ENCODE assay signal across 17 cellular contexts in the genomic region with DNA sequence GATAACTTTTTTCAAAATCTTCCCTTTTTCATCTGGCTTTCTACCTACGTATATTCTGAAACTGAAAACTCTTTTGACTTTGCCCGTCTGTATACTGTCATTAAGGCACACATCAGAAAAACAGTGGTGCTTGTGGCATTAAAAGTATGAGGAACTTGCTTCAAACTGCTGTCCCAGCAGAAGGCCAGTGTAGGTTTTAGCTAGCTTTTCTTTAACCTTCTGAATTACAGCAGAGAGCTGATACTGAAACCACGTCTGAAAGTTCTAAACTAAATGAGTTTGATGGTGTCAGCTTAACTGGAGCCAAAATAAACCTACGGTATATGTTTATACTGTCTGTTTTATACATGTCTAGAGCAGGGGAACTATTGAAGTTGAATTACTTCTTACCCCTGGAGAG.
A peak's percentile ranks its signal among the peaks of the same experiment; 100 is the strongest.
DNase-seq lines count a peak whose midpoint lies in the region; ATAC-seq and TF ChIP-seq lines count a peak whose summit lies in the region.
"Had no signal": no experiment of that assay in that cellular context is flagged by ENCODE, and none has a peak within 500 bp of the region (broad histone marks: within the 10 kb centered on the region; RNA-seq: fewer than 3 reads in every experiment).

No MANE protein-coding gene starts in this region.

- H3K9ac ChIP-seq in IMR-90 (ENCODE audit: low read depth, low read length), result no peak overlapping the region

- H3K4me1 ChIP-seq in IMR-90 (ENCODE audit: control insufficient read depth, insufficient read depth, low read length), result no peaks in the 10 kb centered on the region
- no peaks in the 10 kb centered on the region for H3K4me1 ChIP-seq in osteoblast (ENCODE audit: insufficient read depth, low read length)

- H3K36me3 ChIP-seq in IMR-90 (ENCODE audit: control insufficient read depth, insufficient read depth, low read length) (no peaks in the 10 kb centered on the region), osteoblast (ENCODE audit: insufficient read depth, low read length) (no peaks in the 10 kb centered on the region)

- POLR2A ChIA-PET in IMR-90 (lab: Charles Lee; ENCODE audit: unreplicated experiment), result interaction anchor here (0.5 kb wide), 1 partner anchor 279 kb away, joined by 3 read pairs; no protein-coding TSS in a partner anchor

- H2BK5ac ChIP-seq in IMR-90 (ENCODE audit: low read depth, low read length, poor library complexity, severe bottlenecking), result no peak overlapping the region

- peak overlapping the region in 1 of 2 experiments; percentile 3; a peak in 1 of 4 replicates for H4K8ac ChIP-seq in IMR-90 (ENCODE audit: low read depth in 2 of 2, low read length in 2 of 2)

- no peak overlapping the region for H2BK15ac ChIP-seq in IMR-90 (ENCODE audit: low read depth, low read length)

- H3K23ac ChIP-seq in IMR-90 (ENCODE audit: low read depth, low read length), result no peak overlapping the region

- no peak overlapping the region for H3K27ac ChIP-seq in IMR-90 (ENCODE audit: insufficient read depth, low read length)
- H3K27ac ChIP-seq in osteoblast (ENCODE audit: low read depth, low read length), result no peak overlapping the region

- DNase-seq in IMR-90, result peak; percentile 19
- peak; percentile 20 for DNase-seq in astrocyte of the spinal cord (ENCODE audit: low read depth, low spot score)
- no peak for DNase-seq in osteoblast (ENCODE audit: insufficient read length, low spot score, missing footprints)
- no peak for DNase-seq in T-helper 9 cell
- no peak for DNase-seq in cerebellar nuclear complex (lab: John Stamatoyannopoulos, UW)
- DNase-seq in activated naive CD4-positive, alpha-beta T cell treated with anti-CD3 and anti-CD28 coated beads for 36 hours, result no peak
- DNase-seq in Kasumi-1 (lab: John Stamatoyannopoulos, UW), result no peak
- DNase-seq: activated CD4-positive, alpha-beta T cell treated with anti-CD3 and anti-CD28 coated beads, Interleukin-2, amount 50 U/mL, for 4 hours; activated effector memory CD4-positive, alpha-beta T cell treated with Interleukin-2 at 50 U/mL for 16 hours; effector memory CD4-positive, alpha-beta T cell; islet precursor cell; NCI-H1694; NCI-H524 treated with DMSO at 0.1 percent for 48 hours; stimulated activated naive CD8-positive, alpha-beta T cell treated with anti-CD3 and anti-CD28 coated beads, Interleukin-15, Interleukin-2, amounts not matched to agents 100 U/mL and 50 U/mL, for 24 hours had no signal

- H3K56ac ChIP-seq in IMR-90 (ENCODE audit: extremely low read depth, insufficient read depth, low read length), result no peak overlapping the region

- TF ChIP-seq POLR2A in IMR-90 (IDR thresholded peaks at IDR 0.05; ENCODE audit: low read depth, low read length), result no peak

- H3K9me1 ChIP-seq in IMR-90 (ENCODE audit: insufficient read depth, low read length), result no peaks in the 10 kb centered on the region

- H3K4me3 ChIP-seq in IMR-90 (ENCODE audit: insufficient read depth, low read depth, low read length) (no peak overlapping the region; the same call in 1 of the 2 replicates), astrocyte of the spinal cord (ENCODE audit: low read depth, low read length) (no peak overlapping the region), osteoblast (ENCODE audit: insufficient read depth, low read length) (peak overlapping the region; percentile 9)

- BruUV-seq in IMR-90 (replicated peaks; lab: Mats Ljungman, UMichigan), result no TSS peak

- H3K9me3 Mint-ChIP-seq in activated naive CD4-positive, alpha-beta T cell treated with anti-CD3 and anti-CD28 coated beads for 36 hours, result no peaks in the 10 kb centered on the region
- H3K9me3 Mint-ChIP-seq: CD14-positive monocyte had no signal

- peak; percentile 44 for ATAC-seq in GM19324 (IDR thresholded peaks at IDR 0.05; ENCODE audit: low FRiP score, unreplicated experiment)
- ATAC-seq in IMR-90 (ENCODE audit: low read depth), result peak; percentile 61; the same call in 1 of the 2 replicates
- ATAC-seq: Right ventricle myocardium inferior; stimulated activated naive CD8-positive, alpha-beta T cell treated with anti-CD3 and anti-CD28 coated beads, Interleukin-15, Interleukin-2, amounts not matched to agents 100 U/mL and 50 U/mL, for 24 hours had no signal

- no CpG with 5 or more reads among the region's 4 CpGs for WGBS in IMR-90 (ENCODE audit: extremely low coverage in 2 of 2, insufficient read length in 1 of 2), 2 experiments

- no peak overlapping the region for H4K5ac ChIP-seq in IMR-90 (ENCODE audit: low read depth, low read length)

- TF ChIP-seq CTCF in IMR-90 (conservative IDR thresholded peaks at IDR 0.05; ENCODE audit: low read depth, low read length) (no peak), astrocyte of the spinal cord (IDR thresholded peaks at IDR 0.05; ENCODE audit: low read depth, low read length) (no peak), osteoblast (IDR thresholded peaks at IDR 0.05; ENCODE audit: extremely low read depth, low read depth, low read length) (no peak)

- no peaks in the 10 kb centered on the region for H3K36me3 Mint-ChIP-seq in activated naive CD4-positive, alpha-beta T cell treated with anti-CD3 and anti-CD28 coated beads for 36 hours (ENCODE audit: low read depth)
- H3K36me3 Mint-ChIP-seq: CD14-positive monocyte had no signal

- no peak overlapping the region for H3K14ac ChIP-seq in IMR-90 (replicated peaks; ENCODE audit: low read depth, low read length)

- CTCF ChIA-PET in IMR-90 (lab: Yijun Ruan, JAX), result interaction anchor here (1.4 kb wide), 1 partner anchor 9 kb away, joined by 3 read pairs; no protein-coding TSS in a partner anchor
- CTCF ChIA-PET in activated naive CD4-positive, alpha-beta T cell treated with anti-CD3 and anti-CD28 coated beads for 36 hours (lab: Charles Lee), result no interaction called here

- no peaks in the 10 kb centered on the region for H3K4me1 Mint-ChIP-seq in activated naive CD4-positive, alpha-beta T cell treated with anti-CD3 and anti-CD28 coated beads for 36 hours (ENCODE audit: low read depth)
- H3K4me1 Mint-ChIP-seq: CD14-positive monocyte had no signal

- in situ Hi-C loops in IMR-90 (cut with MboI; ENCODE audit: low sequenced_read_pairs) (no loop called here), astrocyte of the spinal cord (cut with HindIII; ENCODE audit: low sequenced_read_pairs) (no loop called here)

- peak overlapping the region; percentile 50 for H2AFZ ChIP-seq in IMR-90 (replicated peaks; ENCODE audit: low read length, poor library complexity)
- H2AFZ ChIP-seq in osteoblast (ENCODE audit: low read length), result peak overlapping the region; percentile 43

- H4K91ac ChIP-seq in IMR-90 (ENCODE audit: insufficient read depth, low read depth, low read length), result no peak overlapping the region

- H3K79me1 ChIP-seq in IMR-90 (ENCODE audit: low read depth in 1 of 2, low read length in 2 of 2), result no peaks in the 10 kb centered on the region

- no peak overlapping the region for H3K27ac Mint-ChIP-seq in activated naive CD4-positive, alpha-beta T cell treated with anti-CD3 and anti-CD28 coated beads for 36 hours
- H3K27ac Mint-ChIP-seq: CD14-positive monocyte had no signal

- H3K4ac ChIP-seq in IMR-90 (ENCODE audit: low read depth, low read length), result no peak overlapping the region

- TF ChIP-seq RAD21 in IMR-90 (IDR thresholded peaks at IDR 0.05; ENCODE audit: low read length), result no peak

- H2BK120ac ChIP-seq in IMR-90 (ENCODE audit: low read depth, low read length), result no peak overlapping the region

- no peak overlapping the region for H3K4me3 Mint-ChIP-seq in activated naive CD4-positive, alpha-beta T cell treated with anti-CD3 and anti-CD28 coated beads for 36 hours
- H3K4me3 Mint-ChIP-seq: CD14-positive monocyte had no signal

- H2AK9ac ChIP-seq in IMR-90 (replicated peaks; ENCODE audit: low read depth, low read length, poor library complexity), result no peak overlapping the region

- no peaks in the 10 kb centered on the region for H3K27me3 Mint-ChIP-seq in activated naive CD4-positive, alpha-beta T cell treated with anti-CD3 and anti-CD28 coated beads for 36 hours (ENCODE audit: low read depth)

- H3K4me2 ChIP-seq in IMR-90 (ENCODE audit: low read depth, low read length) (peak overlapping the region; percentile 43; the same call in 1 of the 2 replicates), osteoblast (ENCODE audit: insufficient read depth, low read length) (peak overlapping the region; percentile 65)

- dilution Hi-C loops in IMR-90 (cut with HindIII; ENCODE audit: low sequenced_read_pairs, unreplicated experiment), result no loop called here

- no peaks in the 10 kb centered on the region for H3K27me3 ChIP-seq in IMR-90 (ENCODE audit: control insufficient read depth, insufficient read depth, low read length)
- no peaks in the 10 kb centered on the region for H3K27me3 ChIP-seq in osteoblast (ENCODE audit: insufficient read depth, low read length)

- H3K9me3 ChIP-seq in IMR-90 (ENCODE audit: control insufficient read depth, insufficient read depth, low read length) (no peaks in the 10 kb centered on the region), osteoblast (ENCODE audit: low read depth, low read length) (no peaks in the 10 kb centered on the region)

- H4K20me1 ChIP-seq in IMR-90 (ENCODE audit: insufficient read depth, low read length), result no peaks in the 10 kb centered on the region
- H4K20me1 ChIP-seq in osteoblast (ENCODE audit: insufficient read depth, low read length), result no peaks in the 10 kb centered on the region

- H2AK5ac ChIP-seq in IMR-90 (ENCODE audit: low read depth, low read length), result no peak overlapping the region

- H2BK20ac ChIP-seq in IMR-90 (ENCODE audit: low read depth, low read length), result no peak overlapping the region

- no peaks in the 10 kb centered on the region for H3K79me2 ChIP-seq in osteoblast (ENCODE audit: insufficient read depth, low read length)

- no peak overlapping the region for H3K18ac ChIP-seq in IMR-90 (ENCODE audit: low read depth, low read length)

- intact Hi-C loops in IMR-90 (cut with micrococcal nuclease), result loop anchor here (5.0 kb wide), 2 partner anchors 630 to 880 kb away; no protein-coding TSS in a partner anchor
- intact Hi-C loops in activated naive CD4-positive, alpha-beta T cell treated with anti-CD3 and anti-CD28 coated beads for 36 hours (cut with micrococcal nuclease), result no loop called here

TF ChIP-seq in IMR-90, 13 proteins besides CTCF, POLR2A, EP300 and RAD21 (continues in another document):
- TF ChIP-seq, protein P1, sequence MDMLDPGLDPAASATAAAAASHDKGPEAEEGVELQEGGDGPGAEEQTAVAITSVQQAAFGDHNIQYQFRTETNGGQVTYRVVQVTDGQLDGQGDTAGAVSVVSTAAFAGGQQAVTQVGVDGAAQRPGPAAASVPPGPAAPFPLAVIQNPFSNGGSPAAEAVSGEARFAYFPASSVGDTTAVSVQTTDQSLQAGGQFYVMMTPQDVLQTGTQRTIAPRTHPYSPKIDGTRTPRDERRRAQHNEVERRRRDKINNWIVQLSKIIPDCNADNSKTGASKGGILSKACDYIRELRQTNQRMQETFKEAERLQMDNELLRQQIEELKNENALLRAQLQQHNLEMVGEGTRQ (IDR thresholded peaks at IDR 0.05; ENCODE audit: low read depth, low read length), result no peak
- TF ChIP-seq RFX5 (IDR thresholded peaks at IDR 0.05; ENCODE audit: low read depth, low read length), result no peak
- no peak for TF ChIP-seq NFE2L2 (IDR thresholded peaks at IDR 0.05; ENCODE audit: low read depth, low read length)
- no peak for TF ChIP-seq SMC3 (IDR thresholded peaks at IDR 0.05; ENCODE audit: low read depth, low read length)
- no peak for TF ChIP-seq MAFK (IDR thresholded peaks at IDR 0.05; ENCODE audit: low read depth, low read length)
- TF ChIP-seq MAZ (IDR thresholded peaks at IDR 0.05; ENCODE audit: borderline replicate concordance, low read depth, low read length), result no peak
- no peak for TF ChIP-seq CHD1 (IDR thresholded peaks at IDR 0.05; ENCODE audit: low read depth, low read length)

Comparison
In these comparisons a context has a peak if more than half of its experiments do, and no peak if none do; other contexts are left out.
1. DNase-seq: peak in IMR-90 (single experiment) and astrocyte of the spinal cord (single experiment); none in osteoblast (single experiment), T-helper 9 cell (single experiment), cerebellar nuclear complex (0 of 2), activated naive CD4-positive, alpha-beta T cell treated with anti-CD3 and anti-CD28 coated beads for 36 hours (single experiment) and Kasumi-1 (0 of 2).